ENCODE assay signal across 12 cellular contexts in genomic region chr16:53542283-53542682, GRCh38.
"Had no signal": no experiment of that assay in that cellular context is flagged by ENCODE, and none has a peak within 500 bp of the region (broad histone marks: within the 10 kb centered on the region; RNA-seq: fewer than 3 reads in every experiment).

No MANE protein-coding gene starts in this region.

- H3K4me3 ChIP-seq: breast epithelium, esophagus muscularis mucosa, testis had no signal

- H3K36me3 ChIP-seq: breast epithelium, esophagus muscularis mucosa had no signal

- H3K27me3 ChIP-seq: breast epithelium, testis had no signal

- H3K9me3 ChIP-seq: breast epithelium, esophagus muscularis mucosa, testis had no signal

- FAIRE-seq: endometrium had no signal

- H3K4me1 ChIP-seq: breast epithelium, esophagus muscularis mucosa, testis had no signal

- DNase-seq: activated CD4-positive, alpha-beta T cell treated with anti-CD3 and anti-CD28 coated beads, Interleukin-2, amount 50 U/mL, for 1 hour; activated CD4-positive, CD25-positive, alpha-beta regulatory T cell; activated naive CD8-positive, alpha-beta T cell treated with anti-CD3 and anti-CD28 coated beads for 36 hours; activated T-cell treated with anti-CD3 and anti-CD28 coated beads for 4 hours; islet precursor cell; left ventricle myocardium superior; stimulated activated CD4-positive, alpha-beta T cell treated with anti-CD3 and anti-CD28 coated beads, Interleukin-2, amount 100 ng/mL, for 48 hours; stimulated activated naive CD8-positive, alpha-beta T cell treated with anti-CD3 and anti-CD28 coated beads, Interleukin-15, amount 100 ng/mL, for 72 hours; testis had no signal

- H3K27ac ChIP-seq: breast epithelium, esophagus muscularis mucosa, testis had no signal

- ATAC-seq: left ventricle myocardium superior; stimulated activated naive CD8-positive, alpha-beta T cell treated with anti-CD3 and anti-CD28 coated beads, Interleukin-15, amount 100 ng/mL, for 72 hours had no signal
